In the genomic region with DNA sequence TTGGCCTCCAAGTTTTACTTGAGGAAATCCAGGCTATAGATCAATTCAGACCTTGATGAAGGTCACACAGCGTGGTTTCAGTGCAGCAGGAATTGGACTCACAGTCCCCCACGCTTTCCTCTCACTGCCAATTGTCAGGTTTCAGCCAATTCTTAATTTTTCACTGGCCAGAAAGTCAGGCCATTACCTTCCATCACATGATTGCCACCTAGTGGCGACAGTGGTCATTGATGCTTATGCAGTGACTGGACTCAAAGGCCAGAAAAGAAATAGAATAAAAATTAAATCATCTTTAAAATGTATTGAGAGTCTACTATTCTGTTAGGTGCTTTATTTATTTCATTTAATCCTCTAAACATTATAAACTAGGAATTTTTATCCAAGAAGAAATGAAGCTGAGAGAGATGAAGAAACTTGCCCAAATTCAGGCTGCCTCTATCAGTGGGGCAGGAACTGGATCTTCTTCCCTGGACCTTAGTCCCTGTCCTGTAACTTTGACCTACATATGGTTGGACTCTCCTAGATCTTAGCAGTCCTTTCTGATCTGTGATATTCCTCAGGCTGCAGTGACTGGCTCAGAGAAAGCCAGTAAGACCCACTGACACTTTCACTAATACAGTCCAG, we compare ENCODE assay signal across 1 cellular context.
TF ChIP-seq lines count a peak whose summit lies in the region.

No MANE protein-coding gene starts in this region.

TF ChIP-seq in SK-N-SH treated with all-trans-retinoic acid at 6 μM for 48 hours, 23 proteins besides CTCF, POLR2A, EP300 and RAD21 (continued from another document):
- TF ChIP-seq, protein P1, sequence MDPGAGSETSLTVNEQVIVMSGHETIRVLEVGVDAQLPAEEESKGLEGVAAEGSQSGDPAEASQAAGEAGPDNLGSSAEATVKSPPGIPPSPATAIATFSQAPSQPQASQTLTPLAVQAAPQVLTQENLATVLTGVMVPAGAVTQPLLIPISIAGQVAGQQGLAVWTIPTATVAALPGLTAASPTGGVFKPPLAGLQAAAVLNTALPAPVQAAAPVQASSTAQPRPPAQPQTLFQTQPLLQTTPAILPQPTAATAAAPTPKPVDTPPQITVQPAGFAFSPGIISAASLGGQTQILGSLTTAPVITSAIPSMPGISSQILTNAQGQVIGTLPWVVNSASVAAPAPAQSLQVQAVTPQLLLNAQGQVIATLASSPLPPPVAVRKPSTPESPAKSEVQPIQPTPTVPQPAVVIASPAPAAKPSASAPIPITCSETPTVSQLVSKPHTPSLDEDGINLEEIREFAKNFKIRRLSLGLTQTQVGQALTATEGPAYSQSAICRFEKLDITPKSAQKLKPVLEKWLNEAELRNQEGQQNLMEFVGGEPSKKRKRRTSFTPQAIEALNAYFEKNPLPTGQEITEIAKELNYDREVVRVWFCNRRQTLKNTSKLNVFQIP (CRISPR knock-in tag; IDR thresholded peaks at IDR 0.05; ENCODE audit: borderline replicate concordance, low read depth): no peak
- no peak for TF ChIP-seq SNAI2 (CRISPR knock-in tag; IDR thresholded peaks at IDR 0.05)
- TF ChIP-seq, protein P2, sequence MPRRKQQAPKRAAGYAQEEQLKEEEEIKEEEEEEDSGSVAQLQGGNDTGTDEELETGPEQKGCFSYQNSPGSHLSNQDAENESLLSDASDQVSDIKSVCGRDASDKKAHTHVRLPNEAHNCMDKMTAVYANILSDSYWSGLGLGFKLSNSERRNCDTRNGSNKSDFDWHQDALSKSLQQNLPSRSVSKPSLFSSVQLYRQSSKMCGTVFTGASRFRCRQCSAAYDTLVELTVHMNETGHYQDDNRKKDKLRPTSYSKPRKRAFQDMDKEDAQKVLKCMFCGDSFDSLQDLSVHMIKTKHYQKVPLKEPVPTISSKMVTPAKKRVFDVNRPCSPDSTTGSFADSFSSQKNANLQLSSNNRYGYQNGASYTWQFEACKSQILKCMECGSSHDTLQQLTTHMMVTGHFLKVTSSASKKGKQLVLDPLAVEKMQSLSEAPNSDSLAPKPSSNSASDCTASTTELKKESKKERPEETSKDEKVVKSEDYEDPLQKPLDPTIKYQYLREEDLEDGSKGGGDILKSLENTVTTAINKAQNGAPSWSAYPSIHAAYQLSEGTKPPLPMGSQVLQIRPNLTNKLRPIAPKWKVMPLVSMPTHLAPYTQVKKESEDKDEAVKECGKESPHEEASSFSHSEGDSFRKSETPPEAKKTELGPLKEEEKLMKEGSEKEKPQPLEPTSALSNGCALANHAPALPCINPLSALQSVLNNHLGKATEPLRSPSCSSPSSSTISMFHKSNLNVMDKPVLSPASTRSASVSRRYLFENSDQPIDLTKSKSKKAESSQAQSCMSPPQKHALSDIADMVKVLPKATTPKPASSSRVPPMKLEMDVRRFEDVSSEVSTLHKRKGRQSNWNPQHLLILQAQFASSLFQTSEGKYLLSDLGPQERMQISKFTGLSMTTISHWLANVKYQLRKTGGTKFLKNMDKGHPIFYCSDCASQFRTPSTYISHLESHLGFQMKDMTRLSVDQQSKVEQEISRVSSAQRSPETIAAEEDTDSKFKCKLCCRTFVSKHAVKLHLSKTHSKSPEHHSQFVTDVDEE (CRISPR knock-in tag; IDR thresholded peaks at IDR 0.05): no peak
- TF ChIP-seq OSR1 (CRISPR knock-in tag; IDR thresholded peaks at IDR 0.05): no peak
- no peak for TF ChIP-seq ESRRG (CRISPR knock-in tag; IDR thresholded peaks at IDR 0.05)
- no peak for TF ChIP-seq ZC3H10 (CRISPR knock-in tag; IDR thresholded peaks at IDR 0.05)
- no peak for TF ChIP-seq ZFP30 (CRISPR knock-in tag; IDR thresholded peaks at IDR 0.05)
- TF ChIP-seq RARB (CRISPR knock-in tag; IDR thresholded peaks at IDR 0.05): no peak
- no peak for TF ChIP-seq ZNF8 (CRISPR knock-in tag; IDR thresholded peaks at IDR 0.05)
- no peak for TF ChIP-seq ZNF565 (CRISPR knock-in tag; conservative IDR thresholded peaks at IDR 0.05; ENCODE audit: low read depth)
- TF ChIP-seq PPARA (CRISPR knock-in tag; IDR thresholded peaks at IDR 0.05; ENCODE audit: borderline replicate concordance): no peak
- no peak for TF ChIP-seq CSDC2 (CRISPR knock-in tag; IDR thresholded peaks at IDR 0.05)
- no peak for TF ChIP-seq ISL1 (CRISPR knock-in tag; IDR thresholded peaks at IDR 0.05)
- TF ChIP-seq ZNF70 (CRISPR knock-in tag; IDR thresholded peaks at IDR 0.05): no peak
- TF ChIP-seq, protein P3, sequence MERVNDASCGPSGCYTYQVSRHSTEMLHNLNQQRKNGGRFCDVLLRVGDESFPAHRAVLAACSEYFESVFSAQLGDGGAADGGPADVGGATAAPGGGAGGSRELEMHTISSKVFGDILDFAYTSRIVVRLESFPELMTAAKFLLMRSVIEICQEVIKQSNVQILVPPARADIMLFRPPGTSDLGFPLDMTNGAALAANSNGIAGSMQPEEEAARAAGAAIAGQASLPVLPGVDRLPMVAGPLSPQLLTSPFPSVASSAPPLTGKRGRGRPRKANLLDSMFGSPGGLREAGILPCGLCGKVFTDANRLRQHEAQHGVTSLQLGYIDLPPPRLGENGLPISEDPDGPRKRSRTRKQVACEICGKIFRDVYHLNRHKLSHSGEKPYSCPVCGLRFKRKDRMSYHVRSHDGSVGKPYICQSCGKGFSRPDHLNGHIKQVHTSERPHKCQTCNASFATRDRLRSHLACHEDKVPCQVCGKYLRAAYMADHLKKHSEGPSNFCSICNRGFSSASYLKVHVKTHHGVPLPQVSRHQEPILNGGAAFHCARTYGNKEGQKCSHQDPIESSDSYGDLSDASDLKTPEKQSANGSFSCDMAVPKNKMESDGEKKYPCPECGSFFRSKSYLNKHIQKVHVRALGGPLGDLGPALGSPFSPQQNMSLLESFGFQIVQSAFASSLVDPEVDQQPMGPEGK (CRISPR knock-in tag; IDR thresholded peaks at IDR 0.05; ENCODE audit: borderline replicate concordance): no peak
- TF ChIP-seq, protein P4, sequence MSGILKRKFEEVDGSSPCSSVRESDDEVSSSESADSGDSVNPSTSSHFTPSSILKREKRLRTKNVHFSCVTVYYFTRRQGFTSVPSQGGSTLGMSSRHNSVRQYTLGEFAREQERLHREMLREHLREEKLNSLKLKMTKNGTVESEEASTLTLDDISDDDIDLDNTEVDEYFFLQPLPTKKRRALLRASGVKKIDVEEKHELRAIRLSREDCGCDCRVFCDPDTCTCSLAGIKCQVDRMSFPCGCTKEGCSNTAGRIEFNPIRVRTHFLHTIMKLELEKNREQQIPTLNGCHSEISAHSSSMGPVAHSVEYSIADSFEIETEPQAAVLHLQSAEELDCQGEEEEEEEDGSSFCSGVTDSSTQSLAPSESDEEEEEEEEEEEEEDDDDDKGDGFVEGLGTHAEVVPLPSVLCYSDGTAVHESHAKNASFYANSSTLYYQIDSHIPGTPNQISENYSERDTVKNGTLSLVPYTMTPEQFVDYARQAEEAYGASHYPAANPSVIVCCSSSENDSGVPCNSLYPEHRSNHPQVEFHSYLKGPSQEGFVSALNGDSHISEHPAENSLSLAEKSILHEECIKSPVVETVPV (CRISPR knock-in tag; IDR thresholded peaks at IDR 0.05): no peak
- no peak for TF ChIP-seq GLIS3 (CRISPR knock-in tag; IDR thresholded peaks at IDR 0.05)
TF ChIP-seq in SK-N-SH treated with all-trans-retinoic acid at 6 μM for 48 hours: peak in this region for 0.
